Comparison of ENCODE assay signal across 9 cellular contexts in the genomic region with DNA sequence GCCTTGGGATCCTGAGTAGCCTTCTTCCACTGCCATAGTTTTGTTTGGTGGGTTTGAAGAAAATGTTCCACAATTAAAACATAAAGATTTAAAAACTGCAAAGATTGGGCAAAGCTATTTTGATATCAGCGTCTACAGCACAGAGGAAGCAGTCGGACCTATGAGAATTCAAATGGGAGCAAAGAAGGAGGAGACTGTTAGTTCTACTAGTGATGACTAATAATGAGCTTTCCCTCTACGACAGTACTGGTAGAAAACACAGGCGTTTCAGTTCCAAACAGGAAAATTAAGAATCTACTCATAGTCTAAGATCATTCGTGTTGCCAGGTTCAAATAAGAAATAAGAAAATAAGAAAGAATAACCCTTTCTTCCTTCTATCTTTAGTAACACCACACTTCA.
DNase-seq lines count a peak whose midpoint lies in the region; ATAC-seq and TF ChIP-seq lines count a peak whose summit lies in the region.
"Had no signal": no experiment of that assay in that cellular context is flagged by ENCODE, and none has a peak within 500 bp of the region (broad histone marks: within the 10 kb centered on the region; RNA-seq: fewer than 3 reads in every experiment).

No MANE protein-coding gene starts in this region.

- H3K4me3 ChIP-seq in gastroesophageal sphincter (no peak overlapping the region), body of pancreas (no peak overlapping the region)
- H3K4me3 ChIP-seq: ovary had no signal

- H3K9me3 ChIP-seq in gastroesophageal sphincter = no peaks in the 10 kb centered on the region
- H3K9me3 ChIP-seq in body of pancreas = no peaks in the 10 kb centered on the region
- H3K9me3 ChIP-seq: ovary had no signal

- H3K27ac Mint-ChIP-seq in brain (peak overlapping the region in 4 of 5 experiments; percentile 12 to 91 (median 50)), immature natural killer cell (no peak overlapping the region)

- H3K36me3 ChIP-seq in gastroesophageal sphincter = peaks cover 0 to 54% of the 10 kb centered on the region in 2 donors
- H3K36me3 ChIP-seq in body of pancreas (replicated peaks in 1 of 2; ENCODE audit: insufficient read depth in 1 of 2, low read depth in 2 of 2) = peaks cover 4% of the 10 kb centered on the region in 2 donors
- H3K36me3 ChIP-seq: ovary had no signal

- H3K4me3 Mint-ChIP-seq in brain (peak overlapping the region in 1 of 5 experiments; percentile 1), immature natural killer cell (no peak overlapping the region)

- H3K27me3 Mint-ChIP-seq in brain = no peaks in the 10 kb centered on the region
- no peaks in the 10 kb centered on the region for H3K27me3 Mint-ChIP-seq in immature natural killer cell (ENCODE audit: low read depth in 3 of 3)

- ATAC-seq in GM18858 (IDR thresholded peaks at IDR 0.05; ENCODE audit: unreplicated experiment) = peak; percentile 84
- peak; percentile 95 for ATAC-seq in GM21390 (IDR thresholded peaks at IDR 0.05; ENCODE audit: unreplicated experiment)
- ATAC-seq in HG03103 (IDR thresholded peaks at IDR 0.05; ENCODE audit: low read depth, unreplicated experiment) = peak; percentile 85
- no peak for ATAC-seq in gastroesophageal sphincter
- no peak for ATAC-seq in body of pancreas

- H3K36me3 Mint-ChIP-seq in brain (peaks cover 39% of the 10 kb centered on the region), immature natural killer cell (peaks cover 31 to 45% (median 33%) of the 10 kb centered on the region in 3 donors)

- TF ChIP-seq EP300 in gastroesophageal sphincter (IDR thresholded peaks at IDR 0.05) = no peak

- peaks cover 4 to 9% (median 7%) of the 10 kb centered on the region in 5 experiments for H3K9me3 Mint-ChIP-seq in brain
- no peaks in the 10 kb centered on the region for H3K9me3 Mint-ChIP-seq in immature natural killer cell

- H3K4me1 Mint-ChIP-seq in brain (peaks cover 59% of the 10 kb centered on the region), immature natural killer cell (no peaks in the 10 kb centered on the region)

- TF ChIP-seq CTCF in brain (conservative IDR thresholded peaks at IDR 0.05) = no peak
- TF ChIP-seq CTCF in gastroesophageal sphincter (IDR thresholded peaks at IDR 0.05) = no peak
- TF ChIP-seq CTCF in body of pancreas (IDR thresholded peaks at IDR 0.05) = no peak

- intact Hi-C loops in body of pancreas (cut with DNase I) = no loop called here

- H3K27ac ChIP-seq in gastroesophageal sphincter (no peak overlapping the region), body of pancreas (no peak overlapping the region)
- H3K27ac ChIP-seq: ovary had no signal

- TF ChIP-seq POLR2A in gastroesophageal sphincter (IDR thresholded peaks at IDR 0.05) (no peak), body of pancreas (IDR thresholded peaks at IDR 0.05) (no peak)

- no peaks in the 10 kb centered on the region for H3K4me1 ChIP-seq in gastroesophageal sphincter
- H3K4me1 ChIP-seq in body of pancreas = peaks cover 8% of the 10 kb centered on the region

- no peak for DNase-seq in body of pancreas
- DNase-seq in immature natural killer cell = no peak
- DNase-seq: ovary, RPMI8226 had no signal

- WGBS in gastroesophageal sphincter (ENCODE audit: low coverage in 1 of 2), 2 donors = 68 to 85% methylated on average over 5 of the region's 5 CpGs
- 89 to 91% methylated on average over 5 of the region's 5 CpGs for WGBS in body of pancreas, 2 donors

- no peaks in the 10 kb centered on the region for H3K27me3 ChIP-seq in gastroesophageal sphincter
- H3K27me3 ChIP-seq in body of pancreas = no peaks in the 10 kb centered on the region
- H3K27me3 ChIP-seq: ovary had no signal

Comparison
In these comparisons a context has a peak if more than half of its experiments do, and no peak if none do; other contexts are left out.
1. ATAC-seq: peak in GM18858 (single experiment), GM21390 (single experiment) and HG03103 (single experiment); none in gastroesophageal sphincter (single experiment) and body of pancreas (single experiment).
2. H3K27ac Mint-ChIP-seq: peak in brain (4 of 5); none in immature natural killer cell (0 of 6).